Comparison of ENCODE assay signal across 8 cellular contexts in genomic region chr11:123103326-123103980, GRCh38. TPM values are rescaled to one million over a fixed set of nuclear protein-coding genes. Genes with fewer than 3 reads are reported as not detected.
DNase-seq lines count a peak whose midpoint lies in the region; ATAC-seq and TF ChIP-seq lines count a peak whose summit lies in the region.

No MANE protein-coding gene starts in this region.

- no peaks in the 10 kb centered on the region for H3K27me3 ChIP-seq in foreskin keratinocyte

- H3K4me1 ChIP-seq in foreskin keratinocyte = no peaks in the 10 kb centered on the region

- H3K27ac ChIP-seq in foreskin keratinocyte = no peak overlapping the region

- ATAC-seq in foreskin keratinocyte (peak; percentile 61), GM21360 (IDR thresholded peaks at IDR 0.05; ENCODE audit: unreplicated experiment) (no peak), HG03460 (IDR thresholded peaks at IDR 0.05; ENCODE audit: unreplicated experiment) (no peak)

- TF ChIP-seq CTCF in HFF-Myc (IDR thresholded peaks at IDR 0.05; ENCODE audit: low read depth, low read length, missing control alignments) (peak; percentile 59), foreskin keratinocyte (conservative IDR thresholded peaks at IDR 0.05) (peak; percentile 73)

- DNase-seq in COR-L47 (lab: John Stamatoyannopoulos, UW) (peak; percentile 90), HFF-Myc (ENCODE audit: extremely low read depth, low read depth) (peak; percentile 71), NCI-H748 treated with DMSO at 0.1 percent for 48 hours (lab: John Stamatoyannopoulos, UW) (peak; percentile 46), foreskin keratinocyte (peak in 1 of 2 donors; percentile 36), occipital lobe (lab: John Stamatoyannopoulos, UW) (peak; percentile 44)
- DNase-seq in activated gamma-delta T cell treated with anti-CD3 and anti-CD28 coated beads, Interleukin-2, amount 50 U/mL, for 16 hours (ENCODE audit: low read depth) = peak; percentile 2

- no peak overlapping the region for H3K4me3 ChIP-seq in HFF-Myc (replicated peaks; ENCODE audit: low read depth, low read length)

RNA-seq across cellular contexts. Expression of gene HSPA8, which starts 41.5 kb away (rescaled TPM):
- 2,207 and 2,862 TPM in 2 replicates for total RNA-seq in foreskin keratinocyte
- 1,287 and 1,866 TPM in 2 replicates for polyA plus RNA-seq in foreskin keratinocyte
- 3,421 TPM for total RNA-seq in occipital lobe
